In the genomic region with DNA sequence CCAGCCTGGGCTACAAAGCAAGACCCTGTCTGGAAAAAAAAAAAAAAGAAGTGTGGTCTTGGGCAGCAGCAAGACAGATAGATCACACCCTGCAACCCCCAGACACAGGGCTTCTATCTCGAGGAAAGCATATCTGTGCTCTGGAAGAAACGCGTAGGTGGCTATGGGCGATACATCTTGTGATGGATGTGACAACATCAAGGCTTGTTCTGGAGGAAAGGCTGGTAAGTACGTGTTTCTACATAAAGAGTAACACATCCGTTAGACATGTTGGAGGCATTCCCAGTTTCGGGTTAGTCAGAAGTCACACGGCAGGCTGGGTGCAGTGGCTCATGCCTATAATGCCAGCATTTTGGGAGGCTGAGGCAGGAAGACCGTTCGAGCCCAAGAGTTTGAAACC, we compare ENCODE assay signal across 8 cellular contexts. TPM values are rescaled to one million over a fixed set of nuclear protein-coding genes. Genes with fewer than 3 reads are reported as not detected.
A peak's percentile ranks its signal among the peaks of the same experiment; 100 is the strongest.
DNase-seq lines count a peak whose midpoint lies in the region; ATAC-seq and TF ChIP-seq lines count a peak whose summit lies in the region.
"Had no signal": no experiment of that assay in that cellular context is flagged by ENCODE, and none has a peak within 500 bp of the region (broad histone marks: within the 10 kb centered on the region; RNA-seq: fewer than 3 reads in every experiment).

No MANE protein-coding gene starts in this region.

- H3K27me3 ChIP-seq in SK-N-SH (ENCODE audit: insufficient read depth) (no peaks in the 10 kb centered on the region), dorsolateral prefrontal cortex (no peaks in the 10 kb centered on the region), HAP-1 (ENCODE audit: low read depth) (no peaks in the 10 kb centered on the region)

- H4K20me1 ChIP-seq in SK-N-SH (ENCODE audit: insufficient read depth), result no peaks in the 10 kb centered on the region

- intact Hi-C loops in dorsolateral prefrontal cortex (cut with DNase I), result no loop called here

- POLR2A ChIA-PET in SK-N-SH (lab: Yijun Ruan, JAX), result no interaction called here

- ATAC-seq in GM18505 (IDR thresholded peaks at IDR 0.05; ENCODE audit: unreplicated experiment) (no peak), HG03280 (IDR thresholded peaks at IDR 0.05; ENCODE audit: unreplicated experiment) (no peak)

- peak overlapping the region; percentile 54; the same call in 1 of the 2 replicates for H2AFZ ChIP-seq in SK-N-SH (ENCODE audit: low read depth)

- in situ Hi-C loops in HAP-1 (cut with MboI; ENCODE audit: low sequenced_read_pairs), result no loop called here

- peaks cover 15% of the 10 kb centered on the region for H3F3A ChIP-seq in SK-N-SH (replicated peaks; ENCODE audit: insufficient read depth)

- no peaks in the 10 kb centered on the region for H3K9me2 ChIP-seq in SK-N-SH

- H3K27ac ChIP-seq in SK-N-SH (ENCODE audit: low read depth in 2 of 2, low read length in 1 of 2) (peak overlapping the region in 1 of 2 experiments; percentile 71; a peak in 2 of 4 replicates), dorsolateral prefrontal cortex (peak overlapping the region in 45 of 59 donors; percentile 5 to 81 (median 52))

- no peak for TF ChIP-seq EP300 in SK-N-SH (IDR thresholded peaks at IDR 0.05; ENCODE audit: borderline replicate concordance in 1 of 2, low read depth in 1 of 2, low read length in 1 of 2)

- TF ChIP-seq CTCF in SK-N-SH (IDR thresholded peaks at IDR 0.05) (no peak), dorsolateral prefrontal cortex (IDR thresholded peaks at IDR 0.05 in 54 of 56, conservative IDR thresholded peaks at IDR 0.05 in 2 of 56; ENCODE audit: low read depth in 1 of 56, partially characterized antibody in 56 of 56) (no peak)

- peak overlapping the region; percentile 26; the same call in 1 of the 2 replicates for H3K4me2 ChIP-seq in SK-N-SH

- H3K4me3 ChIP-seq in SK-N-SH (ENCODE audit: low read depth in 2 of 2, low read length in 1 of 2) (no peak overlapping the region), dorsolateral prefrontal cortex (peak overlapping the region in 3 of 59 donors; percentile 12 to 31 (median 17)), HAP-1 (no peak overlapping the region)

- DNase-seq in H4 (ENCODE audit: low spot score), result peak; percentile 94
- DNase-seq in SK-N-SH, result no peak
- peak; percentile 10 to 87 (median 65) for DNase-seq in dorsolateral prefrontal cortex
- peak; percentile 61 for DNase-seq in pons (ENCODE audit: low spot score)
- DNase-seq in HAP-1 (ENCODE audit: low spot score in 2 of 2), result no peak

- peak overlapping the region; percentile 5; the same call in 1 of the 2 replicates for H3K9ac ChIP-seq in SK-N-SH

- no peaks in the 10 kb centered on the region for H3K36me3 ChIP-seq in SK-N-SH (replicated peaks in 1 of 2; ENCODE audit: control insufficient read depth in 1 of 2, insufficient read depth in 2 of 2, low read length in 1 of 2)
- no peaks in the 10 kb centered on the region; the same call in 1 of the 2 replicates for H3K36me3 ChIP-seq in HAP-1 (replicated peaks)

- WGBS in SK-N-SH (ENCODE audit: low lambda C conversion rate), result 8% methylated on average over 9 of the region's 10 CpGs

- TF ChIP-seq POLR2A in GM18505 (IDR thresholded peaks at IDR 0.05; ENCODE audit: borderline replicate concordance, extremely low read depth, insufficient read depth, insufficient read length), result no peak

- no peak for TF ChIP-seq RAD21 in SK-N-SH (IDR thresholded peaks at IDR 0.05; ENCODE audit: low read length)

- no peaks in the 10 kb centered on the region for H3K79me2 ChIP-seq in SK-N-SH (ENCODE audit: insufficient read depth)

- no peaks in the 10 kb centered on the region for H3K9me3 ChIP-seq in SK-N-SH
- H3K9me3 ChIP-seq in HAP-1, result no peaks in the 10 kb centered on the region

- H3K4me1 ChIP-seq in SK-N-SH (ENCODE audit: control insufficient read depth in 1 of 2, insufficient read depth in 2 of 2, low read depth in 1 of 2, low read length in 1 of 2), result 0 out of 4 replicates have a peak, but pooled peaks cover 0 to 4% of the 10 kb centered on the region in 2 experiments
- no peaks in the 10 kb centered on the region for H3K4me1 ChIP-seq in HAP-1

- CTCF ChIA-PET in SK-N-SH (lab: Yijun Ruan, JAX), result no interaction called here

TF ChIP-seq in SK-N-SH, 30 proteins besides CTCF, POLR2A, EP300 and RAD21 (continues in another document):
- TF ChIP-seq, protein P1, sequence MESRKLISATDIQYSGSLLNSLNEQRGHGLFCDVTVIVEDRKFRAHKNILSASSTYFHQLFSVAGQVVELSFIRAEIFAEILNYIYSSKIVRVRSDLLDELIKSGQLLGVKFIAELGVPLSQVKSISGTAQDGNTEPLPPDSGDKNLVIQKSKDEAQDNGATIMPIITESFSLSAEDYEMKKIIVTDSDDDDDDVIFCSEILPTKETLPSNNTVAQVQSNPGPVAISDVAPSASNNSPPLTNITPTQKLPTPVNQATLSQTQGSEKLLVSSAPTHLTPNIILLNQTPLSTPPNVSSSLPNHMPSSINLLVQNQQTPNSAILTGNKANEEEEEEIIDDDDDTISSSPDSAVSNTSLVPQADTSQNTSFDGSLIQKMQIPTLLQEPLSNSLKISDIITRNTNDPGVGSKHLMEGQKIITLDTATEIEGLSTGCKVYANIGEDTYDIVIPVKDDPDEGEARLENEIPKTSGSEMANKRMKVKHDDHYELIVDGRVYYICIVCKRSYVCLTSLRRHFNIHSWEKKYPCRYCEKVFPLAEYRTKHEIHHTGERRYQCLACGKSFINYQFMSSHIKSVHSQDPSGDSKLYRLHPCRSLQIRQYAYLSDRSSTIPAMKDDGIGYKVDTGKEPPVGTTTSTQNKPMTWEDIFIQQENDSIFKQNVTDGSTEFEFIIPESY (IDR thresholded peaks at IDR 0.05; ENCODE audit: borderline replicate concordance, low read depth), result no peak
- TF ChIP-seq JUND (IDR thresholded peaks at IDR 0.05) (no peak), IRF3 (IDR thresholded peaks at IDR 0.05; ENCODE audit: low read depth, low read length) (no peak), GATA2 (CRISPR knock-in tag; IDR thresholded peaks at IDR 0.05) (no peak), FOXM1 (IDR thresholded peaks at IDR 0.05; ENCODE audit: low read depth) (no peak)
- TF ChIP-seq, protein P2, sequence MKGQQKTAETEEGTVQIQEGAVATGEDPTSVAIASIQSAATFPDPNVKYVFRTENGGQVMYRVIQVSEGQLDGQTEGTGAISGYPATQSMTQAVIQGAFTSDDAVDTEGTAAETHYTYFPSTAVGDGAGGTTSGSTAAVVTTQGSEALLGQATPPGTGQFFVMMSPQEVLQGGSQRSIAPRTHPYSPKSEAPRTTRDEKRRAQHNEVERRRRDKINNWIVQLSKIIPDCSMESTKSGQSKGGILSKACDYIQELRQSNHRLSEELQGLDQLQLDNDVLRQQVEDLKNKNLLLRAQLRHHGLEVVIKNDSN (IDR thresholded peaks at IDR 0.05; ENCODE audit: borderline replicate concordance, low read depth), result no peak
- TF ChIP-seq, protein P3, sequence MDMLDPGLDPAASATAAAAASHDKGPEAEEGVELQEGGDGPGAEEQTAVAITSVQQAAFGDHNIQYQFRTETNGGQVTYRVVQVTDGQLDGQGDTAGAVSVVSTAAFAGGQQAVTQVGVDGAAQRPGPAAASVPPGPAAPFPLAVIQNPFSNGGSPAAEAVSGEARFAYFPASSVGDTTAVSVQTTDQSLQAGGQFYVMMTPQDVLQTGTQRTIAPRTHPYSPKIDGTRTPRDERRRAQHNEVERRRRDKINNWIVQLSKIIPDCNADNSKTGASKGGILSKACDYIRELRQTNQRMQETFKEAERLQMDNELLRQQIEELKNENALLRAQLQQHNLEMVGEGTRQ (IDR thresholded peaks at IDR 0.05; ENCODE audit: borderline replicate concordance, low read depth, low read length), result no peak

RNA-seq across cellular contexts. Expression of gene DHDH, which starts 6.6 kb away (rescaled TPM):
- 0.27 TPM in 1 of 2 replicates, not detected in the other for total RNA-seq in H4 (2014; rRNA removed; shearing (Covaris generic))
- polyA plus RNA-seq in SK-N-SH (2012; rRNA removed), result 0.31 and 0.72 TPM in 2 replicates
- 0.30 and 0.34 TPM in 2 replicates for polyA plus RNA-seq in SK-N-SH (2012; cell fraction: cytosol; rRNA removed)
- polyA plus RNA-seq in SK-N-SH (2012; cell fraction: nucleus; rRNA removed), result 0.37 and 0.45 TPM in 2 replicates
- total RNA-seq in dorsolateral prefrontal cortex, result 1 to 10 TPM in 102 of 120 experiments, under 1 TPM in 8, not detected in 10; 0.60 to 6.2 (median 2.2) TPM

RNA-seq across cellular contexts. Expression of gene NUCB1, which starts 26.8 kb away (rescaled TPM):
- 199 and 224 TPM in 2 replicates for total RNA-seq in H4 (2014; rRNA removed; shearing (Covaris generic))
- polyA plus RNA-seq in SK-N-SH (2012; rRNA removed), result 259 and 397 TPM in 2 replicates
- polyA plus RNA-seq in SK-N-SH (2012; cell fraction: cytosol; rRNA removed), result 165 and 222 TPM in 2 replicates
- polyA plus RNA-seq in SK-N-SH (2012; cell fraction: nucleus; rRNA removed), result 315 and 460 TPM in 2 replicates
- total RNA-seq in dorsolateral prefrontal cortex, result 100 to 1,000 TPM; 123 to 249 (median 172) TPM

RNA-seq across cellular contexts. Expression of gene BAX, which starts 27.8 kb away (rescaled TPM):
- 132 and 135 TPM in 2 replicates for total RNA-seq in H4 (2014; rRNA removed; shearing (Covaris generic))
- 278 and 640 TPM in 2 replicates for polyA plus RNA-seq in SK-N-SH (2012; rRNA removed)
- 233 and 284 TPM in 2 replicates for polyA plus RNA-seq in SK-N-SH (2012; cell fraction: cytosol; rRNA removed)
- 332 and 395 TPM in 2 replicates for polyA plus RNA-seq in SK-N-SH (2012; cell fraction: nucleus; rRNA removed)
- 10 to 100 TPM; 24.4 to 60.6 (median 39.2) TPM for total RNA-seq in dorsolateral prefrontal cortex

RNA-seq across cellular contexts. Expression of gene TULP2, which starts 28.4 kb away (rescaled TPM):
- not detected in 2 replicates for total RNA-seq in H4 (2014; rRNA removed; shearing (Covaris generic))
- polyA plus RNA-seq in SK-N-SH (2012; rRNA removed), result 0.03 and 0.08 TPM in 2 replicates
- polyA plus RNA-seq in SK-N-SH (2012; cell fraction: cytosol; rRNA removed), result 0.01 and 0.04 TPM in 2 replicates
- 0.02 and 0.25 TPM in 2 replicates for polyA plus RNA-seq in SK-N-SH (2012; cell fraction: nucleus; rRNA removed)
- total RNA-seq in dorsolateral prefrontal cortex, result 1 to 10 TPM in 98 of 120 experiments, under 1 TPM in 20, not detected in 2; 0.28 to 7.6 (median 2.2) TPM
- total RNA-seq: urinary bladder had no signal

RNA-seq across cellular contexts. Expression of gene FTL, which starts 38.2 kb away (rescaled TPM):
- 22,782 and 25,960 TPM in 2 replicates for total RNA-seq in H4 (2014; rRNA removed; shearing (Covaris generic))
- polyA plus RNA-seq in SK-N-SH (2012; rRNA removed), result 587 and 875 TPM in 2 replicates
- polyA plus RNA-seq in SK-N-SH (2012; cell fraction: cytosol; rRNA removed), result 532 and 592 TPM in 2 replicates
- polyA plus RNA-seq in SK-N-SH (2012; cell fraction: nucleus; rRNA removed), result 164 and 250 TPM in 2 replicates
- 1,000 to 10,000 TPM in 102 of 120 experiments, 100 to 1,000 TPM in 18; 795 to 2,828 (median 1,249) TPM for total RNA-seq in dorsolateral prefrontal cortex

Comparison
In these comparisons a context has a peak if more than half of its experiments do, and no peak if none do; other contexts are left out.
1. DNase-seq: peak in H4 (single experiment), dorsolateral prefrontal cortex (10 of 10) and pons (single experiment); none in SK-N-SH (single experiment) and HAP-1 (0 of 2).